8 cellular contexts compared by ENCODE assay signal in the genomic region with DNA sequence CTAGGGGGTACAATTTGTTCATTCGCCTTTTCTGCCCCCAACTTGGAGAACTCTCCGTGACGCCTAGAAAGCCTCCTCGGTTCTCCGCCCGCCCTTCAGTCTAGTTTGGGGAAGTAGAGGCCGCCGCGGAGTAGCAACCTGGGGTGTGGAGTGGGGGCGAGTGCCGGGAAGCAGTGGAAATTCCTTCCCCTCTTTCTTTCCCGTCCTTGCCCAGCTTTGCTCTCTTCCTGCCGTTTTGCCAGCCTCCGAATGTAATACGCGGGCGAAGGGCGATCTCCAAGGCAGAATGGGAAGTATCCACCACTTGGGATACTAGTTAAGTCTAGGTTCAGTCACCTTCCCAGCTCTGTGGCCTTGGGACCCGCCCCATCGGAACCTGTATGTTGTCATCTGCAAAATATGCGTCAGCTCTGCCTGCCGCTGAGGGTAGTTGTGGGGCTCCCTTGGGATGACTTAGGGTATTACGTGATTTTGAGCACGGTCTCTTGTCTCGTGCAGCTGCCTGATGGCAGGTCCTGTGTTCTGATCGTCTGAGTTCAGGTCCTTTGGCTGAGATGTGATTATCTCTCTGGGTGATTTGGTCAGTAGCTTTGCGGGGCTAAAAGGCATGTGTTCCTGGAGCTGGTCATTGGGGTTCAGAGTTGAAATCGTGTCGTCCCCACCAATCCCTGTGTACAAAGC. TPM values are rescaled to one million over a fixed set of nuclear protein-coding genes. Genes with fewer than 3 reads are reported as not detected.
DNase-seq lines count a peak whose midpoint lies in the region; ATAC-seq and TF ChIP-seq lines count a peak whose summit lies in the region.

No MANE protein-coding gene starts in this region.

- peak; percentile 70 to 80 for TF ChIP-seq POLR2A in gastrocnemius medialis (IDR thresholded peaks at IDR 0.05)

- H3K4me3 ChIP-seq in GM12864 (ENCODE audit: low read depth, low read length) (peak overlapping the region; percentile 86), HFF-Myc (replicated peaks; ENCODE audit: low read depth, low read length) (peak overlapping the region; percentile 98), gastrocnemius medialis (peak overlapping the region; percentile 63 to 97 (median 88))

- TF ChIP-seq CTCF in GM12864 (IDR thresholded peaks at IDR 0.05; ENCODE audit: low read depth, low read length, missing control alignments) (no peak), HFF-Myc (IDR thresholded peaks at IDR 0.05; ENCODE audit: low read depth, low read length, missing control alignments) (no peak), gastrocnemius medialis (IDR thresholded peaks at IDR 0.05 in 4 of 5, conservative IDR thresholded peaks at IDR 0.05 in 1 of 5) (no peak)

- in situ Hi-C loops in gastrocnemius medialis (cut with MboI; ENCODE audit: low sequenced_read_pairs in 4 of 4), result no loop called here

- intact Hi-C loops in gastrocnemius medialis (cut with DNase I; ENCODE audit: low total_unique reads), result loop anchor here (1.0 to 10.0 kb wide), 4 partner anchors 38 to 509 kb away; a partner anchor contains a TSS

- no peaks in the 10 kb centered on the region for H3K9me3 ChIP-seq in gastrocnemius medialis

- peaks cover 45% of the 10 kb centered on the region in 2 donors for H3K4me1 ChIP-seq in gastrocnemius medialis

- DNase-seq in GM12864 (ENCODE audit: low read depth) (peak; percentile 55), HFF-Myc (ENCODE audit: extremely low read depth, low read depth) (peak; percentile 42), MV-4-11 (lab: John Stamatoyannopoulos, UW) (peak; percentile 49), T follicular helper cell (ENCODE audit: low read depth) (peak; percentile 57), amniotic stem cell (lab: John Stamatoyannopoulos, UW) (peak; percentile 38), hippocampal formation (lab: John Stamatoyannopoulos, UW) (peak; percentile 8 to 44), gastrocnemius medialis (peak; percentile 59 to 77), COLO829 (ENCODE audit: low spot score) (no peak)

- no peaks in the 10 kb centered on the region for H3K27me3 ChIP-seq in gastrocnemius medialis

- peak overlapping the region; percentile 88 to 97 (median 92) for H3K27ac ChIP-seq in gastrocnemius medialis

- no peaks in the 10 kb centered on the region for H3K36me3 ChIP-seq in gastrocnemius medialis

- peak; percentile 54 to 67 for ATAC-seq in gastrocnemius medialis

RNA-seq across cellular contexts. Expression of a gene that starts 0.7 kb away (rescaled TPM):
- total RNA-seq in gastrocnemius medialis, result 100 to 1,000 TPM; 102 to 210 (median 172) TPM
